6 cellular contexts compared by ENCODE assay signal in genomic region chr19:22263121-22263520, GRCh38. TPM values are rescaled to one million over a fixed set of nuclear protein-coding genes. Genes with fewer than 3 reads are reported as not detected.
"Had no signal": no experiment of that assay in that cellular context is flagged by ENCODE, and none has a peak within 500 bp of the region (broad histone marks: within the 10 kb centered on the region; RNA-seq: fewer than 3 reads in every experiment).

No MANE protein-coding gene starts in this region.

- H3K4me3 Mint-ChIP-seq: GM23338, H9 had no signal

- H3K27ac Mint-ChIP-seq: GM23338, H9 had no signal

- H3K4me2 ChIP-seq: GM23338 had no signal

- H3K4me3 ChIP-seq: GM23338 had no signal

- ATAC-seq: GM23338 had no signal

- H3K4me1 Mint-ChIP-seq: GM23338, H9 had no signal

- DNase-seq: H9, HCEC 1CT, IMR-90 had no signal

- H2AFZ ChIP-seq: GM23338 had no signal

RNA-seq across cellular contexts. Expression of gene ZNF729, which starts 23.1 kb away (rescaled TPM):
- total RNA-seq: GM23338, H1, H9, HT-29, IMR-90 had no signal
- polyA plus RNA-seq: GM23338, H1, IMR-90 had no signal
